In the genomic region with DNA sequence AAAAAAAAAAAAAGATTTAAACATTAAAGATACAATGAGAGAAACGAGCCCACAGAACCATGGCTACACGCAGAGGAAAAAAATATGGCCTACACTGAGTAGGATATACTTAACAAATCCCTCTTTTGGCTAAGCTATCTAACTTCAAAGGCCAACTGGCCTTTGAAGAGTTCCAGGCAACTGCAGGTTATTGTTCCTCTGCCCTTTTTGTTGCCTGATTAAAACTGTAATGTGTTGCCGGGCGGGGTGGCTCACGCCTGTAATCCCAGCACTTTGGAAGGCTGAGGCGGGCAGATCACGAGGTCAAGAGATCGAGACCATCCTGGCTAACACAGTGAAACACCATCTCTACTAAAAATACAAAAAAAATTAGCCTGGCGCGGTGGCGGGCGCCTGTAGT, we compare ENCODE assay signal across 1 cellular context. TPM values are rescaled to one million over a fixed set of nuclear protein-coding genes. Genes with fewer than 3 reads are reported as not detected.
"Had no signal": no experiment of that assay in that cellular context is flagged by ENCODE, and none has a peak within 500 bp of the region (broad histone marks: within the 10 kb centered on the region; RNA-seq: fewer than 3 reads in every experiment).

No MANE protein-coding gene starts in this region.

RNA-seq across cellular contexts. Expression of gene FZD9, which starts 47.9 kb away (rescaled TPM):
- total RNA-seq: activated T-helper 17 cell treated with anti-CD3 and anti-CD28 coated beads, Interleukin-2, amount 50 U/mL, for 72 hours had no signal
